In the genomic region with DNA sequence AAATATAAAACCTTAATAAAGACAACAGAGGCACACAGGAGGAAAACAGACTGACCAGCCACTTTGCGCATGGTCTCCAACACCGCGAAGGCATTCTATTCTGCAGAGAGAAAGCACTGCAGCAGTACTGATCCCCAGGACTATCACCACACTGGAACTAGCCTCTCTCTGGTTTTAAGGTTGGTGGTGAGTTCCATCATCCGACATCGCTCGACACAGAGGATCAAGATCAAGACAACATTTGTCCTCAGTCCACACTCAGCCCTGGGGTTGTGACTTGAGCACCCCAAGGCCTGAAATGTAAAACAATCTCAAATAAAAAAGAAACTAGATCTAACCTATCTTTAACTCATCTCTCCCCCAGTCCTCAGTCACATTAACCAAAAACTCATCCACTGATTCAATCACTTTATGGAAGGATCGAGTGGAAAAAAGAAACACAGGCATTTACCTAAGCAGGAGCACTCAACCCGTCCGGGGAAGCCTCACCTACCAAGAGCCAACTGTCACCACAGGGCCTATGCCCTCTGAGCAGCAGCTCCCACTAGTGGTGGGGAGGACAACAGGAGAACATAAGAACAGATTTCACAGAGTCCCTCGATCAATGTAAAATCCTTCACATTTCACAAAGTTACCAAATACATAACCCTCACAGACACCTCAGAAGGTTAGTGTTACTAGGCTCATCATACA, we compare ENCODE assay signal across 10 cellular contexts. TPM values are rescaled to one million over a fixed set of nuclear protein-coding genes. Genes with fewer than 3 reads are reported as not detected.
DNase-seq lines count a peak whose midpoint lies in the region; ATAC-seq and TF ChIP-seq lines count a peak whose summit lies in the region.
"Had no signal": no experiment of that assay in that cellular context is flagged by ENCODE, and none has a peak within 500 bp of the region (broad histone marks: within the 10 kb centered on the region; RNA-seq: fewer than 3 reads in every experiment).

No MANE protein-coding gene starts in this region.

- H3K4me1 Mint-ChIP-seq in activated naive CD8-positive, alpha-beta T cell treated with anti-CD3 and anti-CD28 coated beads, Interleukin-2, amount 50 U/mL, for 24 hours: no peaks in the 10 kb centered on the region
- no peaks in the 10 kb centered on the region for H3K4me1 Mint-ChIP-seq in activated naive CD8-positive, alpha-beta T cell treated with anti-CD3 and anti-CD28 coated beads for 36 hours
- H3K4me1 Mint-ChIP-seq in stimulated activated effector memory CD8-positive, alpha-beta T cell treated with anti-CD3 and anti-CD28 coated beads, Interleukin-12 subunit alpha, Interleukin-12 subunit beta, amount 100 ng/mL, for 72 hours: no peaks in the 10 kb centered on the region

- H3K4me3 ChIP-seq in Jurkat, Clone E6-1 (ENCODE audit: low read length): peak overlapping the region; percentile 13; the same call in 1 of the 2 replicates
- no peak overlapping the region for H3K4me3 ChIP-seq in brain microvascular endothelial cell (ENCODE audit: low read depth, low read length)
- no peak overlapping the region for H3K4me3 ChIP-seq in effector memory CD4-positive, alpha-beta T cell (ENCODE audit: insufficient read depth, low read depth, low read length, poor library complexity, severe bottlenecking)
- H3K4me3 ChIP-seq: heart left ventricle had no signal

- no peak overlapping the region for H3K27ac ChIP-seq in brain microvascular endothelial cell
- no peak overlapping the region for H3K27ac ChIP-seq in effector memory CD4-positive, alpha-beta T cell (ENCODE audit: insufficient read depth, low read length, poor library complexity, severe bottlenecking)
- H3K27ac ChIP-seq: heart left ventricle, neutrophil had no signal

- ATAC-seq in activated naive CD8-positive, alpha-beta T cell treated with anti-CD3 and anti-CD28 coated beads, Interleukin-2, amount 50 U/mL, for 24 hours: no peak
- ATAC-seq in stimulated activated effector memory CD8-positive, alpha-beta T cell treated with anti-CD3 and anti-CD28 coated beads, Interleukin-12 subunit alpha, Interleukin-12 subunit beta, amount 100 ng/mL, for 72 hours: peak; percentile 44
- ATAC-seq in HG03025 (IDR thresholded peaks at IDR 0.05; ENCODE audit: low FRiP score, unreplicated experiment) (no peak), GM19395 (IDR thresholded peaks at IDR 0.05; ENCODE audit: unreplicated experiment) (no peak)

- H3K4me1 ChIP-seq in effector memory CD4-positive, alpha-beta T cell (ENCODE audit: control insufficient read depth, insufficient read depth, low read length, poor library complexity, severe bottlenecking): no peaks in the 10 kb centered on the region

- H3K36me3 ChIP-seq in brain microvascular endothelial cell (replicated peaks): no peaks in the 10 kb centered on the region
- no peaks in the 10 kb centered on the region for H3K36me3 ChIP-seq in effector memory CD4-positive, alpha-beta T cell (ENCODE audit: control insufficient read depth, insufficient read depth, low read length)
- H3K36me3 ChIP-seq: heart left ventricle, neutrophil had no signal

- in situ Hi-C loops in brain microvascular endothelial cell (cut with HindIII; ENCODE audit: low pct_ligation_motif_present, low sequenced_read_pairs): no loop called here

- H3K36me3 Mint-ChIP-seq in activated naive CD8-positive, alpha-beta T cell treated with anti-CD3 and anti-CD28 coated beads, Interleukin-2, amount 50 U/mL, for 24 hours (ENCODE audit: low read depth): no peaks in the 10 kb centered on the region
- no peaks in the 10 kb centered on the region for H3K36me3 Mint-ChIP-seq in activated naive CD8-positive, alpha-beta T cell treated with anti-CD3 and anti-CD28 coated beads for 36 hours
- H3K36me3 Mint-ChIP-seq in stimulated activated effector memory CD8-positive, alpha-beta T cell treated with anti-CD3 and anti-CD28 coated beads, Interleukin-12 subunit alpha, Interleukin-12 subunit beta, amount 100 ng/mL, for 72 hours: no peaks in the 10 kb centered on the region

- H3K9me3 ChIP-seq in effector memory CD4-positive, alpha-beta T cell (ENCODE audit: control insufficient read depth, low read length): no peaks in the 10 kb centered on the region
- H3K9me3 ChIP-seq: neutrophil had no signal

- H3K4me3 Mint-ChIP-seq in activated naive CD8-positive, alpha-beta T cell treated with anti-CD3 and anti-CD28 coated beads, Interleukin-2, amount 50 U/mL, for 24 hours: no peak overlapping the region
- H3K4me3 Mint-ChIP-seq in activated naive CD8-positive, alpha-beta T cell treated with anti-CD3 and anti-CD28 coated beads for 36 hours: no peak overlapping the region
- no peak overlapping the region for H3K4me3 Mint-ChIP-seq in stimulated activated effector memory CD8-positive, alpha-beta T cell treated with anti-CD3 and anti-CD28 coated beads, Interleukin-12 subunit alpha, Interleukin-12 subunit beta, amount 100 ng/mL, for 72 hours

- no peaks in the 10 kb centered on the region for H3K27me3 Mint-ChIP-seq in activated naive CD8-positive, alpha-beta T cell treated with anti-CD3 and anti-CD28 coated beads, Interleukin-2, amount 50 U/mL, for 24 hours
- no peaks in the 10 kb centered on the region for H3K27me3 Mint-ChIP-seq in activated naive CD8-positive, alpha-beta T cell treated with anti-CD3 and anti-CD28 coated beads for 36 hours

- peak; percentile 11 for DNase-seq in activated naive CD8-positive, alpha-beta T cell treated with anti-CD3 and anti-CD28 coated beads, Interleukin-2, amount 50 U/mL, for 24 hours
- no peak for DNase-seq in activated naive CD8-positive, alpha-beta T cell treated with anti-CD3 and anti-CD28 coated beads for 36 hours
- peak; percentile 10 for DNase-seq in Jurkat, Clone E6-1 (ENCODE audit: low read depth, low spot score)
- no peak for DNase-seq in brain microvascular endothelial cell
- no peak for DNase-seq in stimulated activated effector memory CD8-positive, alpha-beta T cell treated with anti-CD3 and anti-CD28 coated beads, Interleukin-12 subunit alpha, Interleukin-12 subunit beta, amount 100 ng/mL, for 72 hours (ENCODE audit: low spot score in 2 of 2)
- DNase-seq in effector memory CD4-positive, alpha-beta T cell: no peak
- DNase-seq: heart left ventricle had no signal

- no peaks in the 10 kb centered on the region for H3K27me3 ChIP-seq in brain microvascular endothelial cell (replicated peaks)
- no peaks in the 10 kb centered on the region for H3K27me3 ChIP-seq in effector memory CD4-positive, alpha-beta T cell (replicated peaks; ENCODE audit: control insufficient read depth, insufficient read depth, low read length, poor library complexity, severe bottlenecking)
- H3K27me3 ChIP-seq: heart left ventricle, neutrophil had no signal

- TF ChIP-seq CTCF in brain microvascular endothelial cell (IDR thresholded peaks at IDR 0.05; ENCODE audit: low read depth, low read length, missing control alignments): peak; percentile 40

- H3K27ac Mint-ChIP-seq in activated naive CD8-positive, alpha-beta T cell treated with anti-CD3 and anti-CD28 coated beads, Interleukin-2, amount 50 U/mL, for 24 hours: no peak overlapping the region
- no peak overlapping the region for H3K27ac Mint-ChIP-seq in activated naive CD8-positive, alpha-beta T cell treated with anti-CD3 and anti-CD28 coated beads for 36 hours
- H3K27ac Mint-ChIP-seq in stimulated activated effector memory CD8-positive, alpha-beta T cell treated with anti-CD3 and anti-CD28 coated beads, Interleukin-12 subunit alpha, Interleukin-12 subunit beta, amount 100 ng/mL, for 72 hours: no peak overlapping the region

- H3K9me3 Mint-ChIP-seq in activated naive CD8-positive, alpha-beta T cell treated with anti-CD3 and anti-CD28 coated beads, Interleukin-2, amount 50 U/mL, for 24 hours: no peaks in the 10 kb centered on the region
- H3K9me3 Mint-ChIP-seq in activated naive CD8-positive, alpha-beta T cell treated with anti-CD3 and anti-CD28 coated beads for 36 hours: no peaks in the 10 kb centered on the region
- no peaks in the 10 kb centered on the region for H3K9me3 Mint-ChIP-seq in stimulated activated effector memory CD8-positive, alpha-beta T cell treated with anti-CD3 and anti-CD28 coated beads, Interleukin-12 subunit alpha, Interleukin-12 subunit beta, amount 100 ng/mL, for 72 hours

RNA-seq across cellular contexts. Expression of a gene that starts 17.7 kb away (rescaled TPM):
- total RNA-seq in activated naive CD8-positive, alpha-beta T cell treated with anti-CD3 and anti-CD28 coated beads for 36 hours: not detected
- polyA plus RNA-seq in Jurkat, Clone E6-1 (2012; ENCODE audit: insufficient read depth, insufficient read length): 2.9 TPM

Comparison
In these comparisons a context has a peak if more than half of its experiments do, and no peak if none do; other contexts are left out.
1. DNase-seq: peak in activated naive CD8-positive, alpha-beta T cell treated with anti-CD3 and anti-CD28 coated beads, Interleukin-2, amount 50 U/mL, for 24 hours (single experiment) and Jurkat, Clone E6-1 (single experiment); none in activated naive CD8-positive, alpha-beta T cell treated with anti-CD3 and anti-CD28 coated beads for 36 hours (single experiment), brain microvascular endothelial cell (single experiment), stimulated activated effector memory CD8-positive, alpha-beta T cell treated with anti-CD3 and anti-CD28 coated beads, Interleukin-12 subunit alpha, Interleukin-12 subunit beta, amount 100 ng/mL, for 72 hours (0 of 2) and effector memory CD4-positive, alpha-beta T cell (0 of 3).